In the genomic region with DNA sequence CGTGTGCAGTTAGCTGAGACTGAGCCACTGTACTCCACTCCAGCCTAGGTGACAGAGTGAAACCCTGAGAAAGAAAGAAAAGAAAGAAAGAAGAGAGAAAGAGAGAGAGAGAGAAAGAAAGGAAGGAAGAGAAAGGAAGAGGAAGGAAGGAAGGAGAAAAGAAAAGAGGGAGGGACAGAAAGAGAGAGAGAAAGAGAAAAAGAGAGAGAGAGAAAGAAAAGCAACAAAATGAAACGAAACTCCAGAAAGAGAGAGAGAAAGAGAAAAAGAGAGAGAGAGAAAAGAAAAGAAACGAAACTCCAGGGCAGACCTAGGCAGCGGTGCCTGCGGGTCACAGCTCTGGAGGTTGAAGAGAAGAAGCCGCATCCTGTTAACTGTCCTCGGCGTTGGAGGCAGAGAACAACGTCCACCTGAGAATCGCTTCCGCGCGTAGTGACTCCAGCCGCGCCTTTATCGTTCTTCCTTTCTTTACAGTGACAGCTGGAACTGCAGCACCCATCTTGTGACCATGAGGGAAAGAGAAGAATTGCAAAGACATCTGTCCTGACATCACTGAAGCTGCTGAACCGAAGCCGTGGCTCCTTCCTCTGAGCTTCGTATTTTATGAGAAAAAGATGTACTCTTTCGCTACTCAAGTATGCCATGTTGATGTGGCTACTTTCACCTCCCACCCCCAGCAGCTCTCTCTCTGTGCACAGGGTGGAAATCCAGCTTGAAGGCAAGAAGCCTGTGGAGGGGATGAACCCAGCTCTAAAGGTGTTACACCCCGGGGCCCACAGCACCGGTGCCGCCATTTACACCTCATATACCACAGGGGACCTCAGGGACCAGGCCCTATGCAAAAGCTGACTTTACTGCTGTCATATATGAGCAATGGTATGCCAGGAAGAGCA, we compare ENCODE assay signal across 22 cellular contexts. TPM values are rescaled to one million over a fixed set of nuclear protein-coding genes. Genes with fewer than 3 reads are reported as not detected.
A peak's percentile ranks its signal among the peaks of the same experiment; 100 is the strongest.
DNase-seq lines count a peak whose midpoint lies in the region; ATAC-seq, FAIRE-seq and TF ChIP-seq lines count a peak whose summit lies in the region.
"Had no signal": no experiment of that assay in that cellular context is flagged by ENCODE, and none has a peak within 500 bp of the region (broad histone marks: within the 10 kb centered on the region; RNA-seq: fewer than 3 reads in every experiment).

No MANE protein-coding gene starts in this region.

- H3K4me2 ChIP-seq in HepG2 (ENCODE audit: low read depth, low read length) (no peak overlapping the region), osteoblast (ENCODE audit: insufficient read depth, low read length) (no peak overlapping the region)

- no peak for TF ChIP-seq EP300 in HepG2 (IDR thresholded peaks at IDR 0.05; ENCODE audit: low read depth in 2 of 2, low read length in 2 of 2)
- TF ChIP-seq EP300 in HepG2 (CRISPR knock-in tag; IDR thresholded peaks at IDR 0.05; ENCODE audit: borderline replicate concordance): no peak
- no peak for TF ChIP-seq EP300 in upper lobe of left lung (IDR thresholded peaks at IDR 0.05)

- CTCF ChIA-PET in HepG2 (lab: Yijun Ruan, JAX; ENCODE audit: low intra/inter-chr PET ratio, low total read pairs): no interaction called here

- ATAC-seq in right lobe of liver: no peak
- no peak for ATAC-seq in HepG2
- no peak for ATAC-seq in upper lobe of left lung (ENCODE audit: low FRiP score in 2 of 2)
- ATAC-seq: activated CD4-positive, alpha-beta T cell treated with anti-CD3 and anti-CD28 coated beads for 36 hours had no signal

- no peaks in the 10 kb centered on the region for H3K79me2 ChIP-seq in HepG2 (ENCODE audit: insufficient read depth, low read length)
- no peaks in the 10 kb centered on the region for H3K79me2 ChIP-seq in osteoblast (ENCODE audit: insufficient read depth, low read length)

- no peaks in the 10 kb centered on the region for H4K20me1 ChIP-seq in HepG2 (ENCODE audit: insufficient read depth, low read length)
- H4K20me1 ChIP-seq in osteoblast (ENCODE audit: insufficient read depth, low read length): no peaks in the 10 kb centered on the region

- H3K27ac ChIP-seq in right lobe of liver: no peak overlapping the region
- H3K27ac ChIP-seq in HepG2 (ENCODE audit: extremely low read length, insufficient read depth, low read length): no peak overlapping the region
- H3K27ac ChIP-seq in SK-N-MC: 0 out of 2 replicates have a peak overlapping the region, but pooled peaks have one; percentile 31
- H3K27ac ChIP-seq in upper lobe of left lung: no peak overlapping the region
- H3K27ac ChIP-seq in osteoblast (ENCODE audit: low read depth, low read length): no peak overlapping the region
- no peak overlapping the region for H3K27ac ChIP-seq in Peyer's patch
- H3K27ac ChIP-seq: testis had no signal

- no TSS peak for BruUV-seq in HepG2 (replicated peaks; lab: Mats Ljungman, UMichigan)

- H3K4me3 ChIP-seq in right lobe of liver (no peak overlapping the region), HepG2 (replicated peaks in 1 of 3; ENCODE audit: insufficient read depth in 1 of 3, low read depth in 2 of 3, low read length in 3 of 3) (no peak overlapping the region), SK-N-MC (no peak overlapping the region), upper lobe of left lung (no peak overlapping the region), osteoblast (ENCODE audit: insufficient read depth, low read length) (no peak overlapping the region), Peyer's patch (no peak overlapping the region)
- H3K4me3 ChIP-seq: testis had no signal

- peak in 2 of 3 donors; percentile 37 to 39 for DNase-seq in right lobe of liver
- DNase-seq in HepG2 (ENCODE audit: low spot score): no peak
- DNase-seq in SK-N-MC (ENCODE audit: low read depth, low spot score): no peak
- peak; percentile 74 for DNase-seq in mesenteric fat pad (ENCODE audit: low spot score)
- no peak for DNase-seq in upper lobe of left lung
- no peak for DNase-seq in osteoblast (ENCODE audit: insufficient read length, low spot score, missing footprints)
- DNase-seq in Peyer's patch: no peak
- DNase-seq: activated CD4-positive, alpha-beta T cell treated with anti-CD3 and anti-CD28 coated beads for 36 hours; DMS79; Kasumi-1; NCI-H1105; NCI-H2081; NCI-H510A; nucleus accumbens; retina; RPMI8226; stimulated activated CD4-positive, alpha-beta T cell treated with anti-CD3 and anti-CD28 coated beads, Interleukin-15, amount 100 ng/mL, for 24 hours; T1000; testis had no signal

- WGBS in right lobe of liver (ENCODE audit: insufficient coverage, low coverage, low lambda C conversion rate, missing lambda C conversion rate): 89% methylated on average over 17 of the region's 23 CpGs
- WGBS in HepG2 (ENCODE audit: low lambda C conversion rate): 93% methylated on average over 23 of the region's 23 CpGs
- 89 to 92% methylated on average over 20 to 23 of the region's 23 CpGs for WGBS in upper lobe of left lung, 2 donors

- H3K4me1 ChIP-seq in right lobe of liver (peaks cover 0 to 13% (median 2%) of the 10 kb centered on the region in 4 donors), HepG2 (ENCODE audit: insufficient read depth, low read length) (peaks cover 14% of the 10 kb centered on the region), upper lobe of left lung (peaks cover 2 to 7% (median 3%) of the 10 kb centered on the region in 4 donors), osteoblast (ENCODE audit: insufficient read depth, low read length) (no peaks in the 10 kb centered on the region), Peyer's patch (no peaks in the 10 kb centered on the region)
- H3K4me1 ChIP-seq: testis had no signal

- intact Hi-C loops in right lobe of liver (cut with DNase I) (no loop called here), HepG2 (cut with micrococcal nuclease; ENCODE audit: unreplicated experiment) (no loop called here)

- no peak for TF ChIP-seq POLR2A in right lobe of liver (IDR thresholded peaks at IDR 0.05)
- no peak for TF ChIP-seq POLR2A in HepG2 (IDR thresholded peaks at IDR 0.05; ENCODE audit: insufficient read depth in 1 of 2, low read depth in 2 of 2, low read length in 2 of 2)
- no peak for TF ChIP-seq POLR2A in upper lobe of left lung (IDR thresholded peaks at IDR 0.05)
- no peak for TF ChIP-seq POLR2A in Peyer's patch (IDR thresholded peaks at IDR 0.05)

- no peaks in the 10 kb centered on the region for H3K9me3 ChIP-seq in right lobe of liver
- H3K9me3 ChIP-seq in HepG2 (ENCODE audit: low read length): no peaks in the 10 kb centered on the region
- H3K9me3 ChIP-seq in SK-N-MC (ENCODE audit: low read depth, low read length): no peaks in the 10 kb centered on the region
- no peaks in the 10 kb centered on the region for H3K9me3 ChIP-seq in upper lobe of left lung
- no peaks in the 10 kb centered on the region for H3K9me3 ChIP-seq in osteoblast (ENCODE audit: low read depth, low read length)
- H3K9me3 ChIP-seq in Peyer's patch: no peaks in the 10 kb centered on the region
- H3K9me3 ChIP-seq: testis had no signal

- H3K36me3 ChIP-seq in right lobe of liver: no peaks in the 10 kb centered on the region
- H3K36me3 ChIP-seq in HepG2 (replicated peaks in 1 of 2; ENCODE audit: control insufficient read depth in 1 of 2, insufficient read depth in 2 of 2, low read length in 2 of 2): peaks cover 0 to 2% of the 10 kb centered on the region in 2 experiments; a peak in 2 of 5 replicates
- no peaks in the 10 kb centered on the region for H3K36me3 ChIP-seq in SK-N-MC (ENCODE audit: insufficient read depth, low read length)
- peaks cover 0 to 4% (median 0%) of the 10 kb centered on the region in 4 donors for H3K36me3 ChIP-seq in upper lobe of left lung
- H3K36me3 ChIP-seq in osteoblast (ENCODE audit: insufficient read depth, low read length): no peaks in the 10 kb centered on the region
- no peaks in the 10 kb centered on the region for H3K36me3 ChIP-seq in Peyer's patch

- H3K9ac ChIP-seq in HepG2 (ENCODE audit: insufficient read depth, low read depth, low read length) (no peak overlapping the region), SK-N-MC (ENCODE audit: insufficient read length) (no peak overlapping the region)

- in situ Hi-C loops in HepG2 (cut with HindIII; ENCODE audit: extremely low pct_ligation_motif_present, low pct_unique_long_range_greater_than_20kb): loop anchor here (10.0 kb wide), 1 partner anchor 56 kb away; no protein-coding TSS in a partner anchor

- TF ChIP-seq RAD21 in HepG2 (CRISPR knock-in tag; IDR thresholded peaks at IDR 0.05): no peak

- no peak for TF ChIP-seq CTCF in right lobe of liver (IDR thresholded peaks at IDR 0.05)
- no peak for TF ChIP-seq CTCF in HepG2 (CRISPR knock-in tag; IDR thresholded peaks at IDR 0.05)
- TF ChIP-seq CTCF in upper lobe of left lung (IDR thresholded peaks at IDR 0.05): no peak
- TF ChIP-seq CTCF in osteoblast (IDR thresholded peaks at IDR 0.05; ENCODE audit: extremely low read depth, low read depth, low read length): no peak
- no peak for TF ChIP-seq CTCF in Peyer's patch (IDR thresholded peaks at IDR 0.05)

- H2AFZ ChIP-seq in HepG2 (ENCODE audit: low read length) (no peak overlapping the region), osteoblast (ENCODE audit: low read length) (no peak overlapping the region)

- POLR2A ChIA-PET in HepG2 (lab: Yijun Ruan, JAX): no interaction called here

- no peak for FAIRE-seq in HepG2 (lab: Jason Lieb, UNC)
- FAIRE-seq: bronchial epithelial cell had no signal

- H3K27me3 ChIP-seq in right lobe of liver (no peaks in the 10 kb centered on the region), HepG2 (ENCODE audit: control insufficient read depth in 1 of 2, insufficient read depth in 2 of 2, low read length in 2 of 2) (no peaks in the 10 kb centered on the region), upper lobe of left lung (no peaks in the 10 kb centered on the region), osteoblast (ENCODE audit: insufficient read depth, low read length) (no peaks in the 10 kb centered on the region), Peyer's patch (no peaks in the 10 kb centered on the region)
- H3K27me3 ChIP-seq: testis had no signal

RNA-seq across cellular contexts. Expression of a gene that starts 56.9 kb away (rescaled TPM):
- 1 to 10 TPM in 2 of 6 experiments, under 1 TPM in 4; 0.40 to 1.7 (median 0.91) TPM for total RNA-seq in right lobe of liver
- total RNA-seq in HepG2 (2016; rRNA removed; fragmentation: Illumina TruSeq; extraction: Trizol): 0.22 TPM in 1 of 2 replicates, not detected in the other
- 0.09 and 0.30 TPM in 2 replicates for total RNA-seq in HepG2 (2016; cell fraction: cytosol; rRNA removed; fragmentation: Illumina TruSeq; extraction: Trizol; ENCODE audit: low read depth)
- 0.04 TPM in 1 of 2 replicates, not detected in the other for total RNA-seq in HepG2 (2016; cell fraction: insoluble cytoplasmic fraction; rRNA removed; fragmentation: Illumina TruSeq; extraction: Trizol)
- 0.06 and 0.38 TPM in 2 replicates for total RNA-seq in HepG2 (2016; cell fraction: membrane; rRNA removed; fragmentation: Illumina TruSeq; extraction: Trizol)
- 0.06 TPM in 1 of 2 replicates, not detected in the other for total RNA-seq in HepG2 (2016; cell fraction: nucleus; rRNA removed; fragmentation: Illumina TruSeq; extraction: Trizol)
- polyA plus RNA-seq in HepG2 (2011; rRNA removed): 0.09 and 0.77 TPM in 2 replicates
- polyA plus RNA-seq in HepG2 (2011; cell fraction: cytosol; rRNA removed): 0.21 and 0.25 TPM in 2 replicates
- 0.31 and 0.33 TPM in 2 replicates for polyA plus RNA-seq in HepG2 (2011; cell fraction: nucleus; rRNA removed)
- 0.05 and 0.23 TPM in 2 replicates for polyA plus RNA-seq in HepG2 (2012)
- polyA plus RNA-seq in HepG2 (2016; cell fraction: cytosol; fragmentation: Illumina TruSeq; extraction: Trizol; ENCODE audit: low read depth): 0.08 and 0.34 TPM in 2 replicates
- polyA plus RNA-seq in HepG2 (2016; cell fraction: insoluble cytoplasmic fraction; fragmentation: Illumina TruSeq; extraction: Trizol; ENCODE audit: low read depth): not detected in 2 replicates
- 0.33 TPM in 1 of 2 replicates, not detected in the other for polyA plus RNA-seq in HepG2 (2016; cell fraction: membrane; fragmentation: Illumina TruSeq; extraction: Trizol; ENCODE audit: low read depth)
- polyA plus RNA-seq in HepG2 (2016; cell fraction: nucleus; fragmentation: Illumina TruSeq; extraction: Trizol; ENCODE audit: insufficient read depth, low read depth): 0.22 and 0.36 TPM in 2 replicates
- 0.08 TPM in 1 of 2 replicates, not detected in the other for polyA minus RNA-seq in HepG2 (2011; rRNA and poly(A)+ RNA removed; ENCODE audit: low replicate concordance)
- polyA minus RNA-seq in HepG2 (2011; cell fraction: cytosol; rRNA and poly(A)+ RNA removed): 0.40 TPM in 1 of 2 replicates, not detected in the other
- 0.13 TPM in 1 of 2 replicates, not detected in the other for polyA minus RNA-seq in HepG2 (2011; cell fraction: nucleus; rRNA and poly(A)+ RNA removed)
- 41.5 TPM for total RNA-seq in mesenteric fat pad
- 10 to 100 TPM in 1 of 6 donors, 1 to 10 TPM in 5; 1.0 to 10.2 (median 4.4) TPM for total RNA-seq in upper lobe of left lung
- total RNA-seq in osteoblast: not detected in 2 replicates
- total RNA-seq in Peyer's patch: 10 to 100 TPM in 1 of 4 donors, 1 to 10 TPM in 3; 4.2 to 29.7 (median 6.1) TPM
- total RNA-seq: HT1080 had no signal
- polyA plus RNA-seq: CD8-positive, alpha-beta memory T cell had no signal

Comparison
In these comparisons a context has a peak if more than half of its experiments do, and no peak if none do; other contexts are left out.
1. DNase-seq: peak in right lobe of liver (2 of 3) and mesenteric fat pad (single experiment); none in HepG2 (single experiment), SK-N-MC (single experiment), upper lobe of left lung (0 of 2), osteoblast (single experiment) and Peyer's patch (0 of 3).